ENCODE assay signal across 33 cellular contexts in the genomic region with DNA sequence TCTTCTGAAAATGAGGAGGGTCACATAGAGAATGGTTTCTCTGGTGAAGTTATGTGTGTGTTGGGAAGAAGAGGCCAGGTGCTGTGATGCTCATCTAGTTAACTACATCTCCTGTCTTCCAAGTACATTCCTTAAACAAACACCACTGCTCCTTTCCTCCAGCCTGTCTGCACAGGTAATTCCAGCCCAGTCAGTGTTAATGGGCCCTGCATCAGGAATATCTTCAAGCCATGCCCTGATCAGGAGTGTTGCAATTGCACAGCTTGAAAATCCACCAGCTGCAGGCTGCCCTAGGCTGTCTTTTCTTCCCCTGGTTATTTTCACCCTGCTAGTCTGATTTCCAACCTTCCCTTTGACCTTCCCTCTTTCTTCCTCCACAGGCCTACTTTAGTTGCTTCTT. TPM values are rescaled to one million over a fixed set of nuclear protein-coding genes. Genes with fewer than 3 reads are reported as not detected.
"Had no signal": no experiment of that assay in that cellular context is flagged by ENCODE, and none has a peak within 500 bp of the region (broad histone marks: within the 10 kb centered on the region; RNA-seq: fewer than 3 reads in every experiment).

No MANE protein-coding gene starts in this region.

- H3K4me1 ChIP-seq: adrenal gland, suprapubic skin, tibial artery had no signal

- ATAC-seq: activated CD8-positive, alpha-beta memory T cell treated with anti-CD3 and anti-CD28 coated beads, Interleukin-2, amount 10 ng/mL, durations not matched to agents 7 days and 5 days; activated CD8-positive, alpha-beta T cell treated with anti-CD3 and anti-CD28 coated beads, Interleukin-2, amount 10 ng/mL, durations not matched to agents 7 days and 5 days; heart left ventricle; natural killer cell treated with Interleukin-12 subunit alpha and Interleukin-12 subunit beta and Interleukin-15 and Interleukin-18, amount 100 ng/mL, for 72 hours; right cardiac atrium; WTC11 had no signal

- H3K36me3 ChIP-seq: adrenal gland, suprapubic skin, tibial artery had no signal

- H3K4me3 Mint-ChIP-seq: activated CD8-positive, alpha-beta memory T cell treated with anti-CD3 and anti-CD28 coated beads, Interleukin-2, amount 10 ng/mL, durations not matched to agents 7 days and 5 days; activated CD8-positive, alpha-beta T cell treated with anti-CD3 and anti-CD28 coated beads, Interleukin-2, amount 10 ng/mL, durations not matched to agents 7 days and 5 days; activated naive CD4-positive, alpha-beta T cell treated with anti-CD3 and anti-CD28 coated beads for 36 hours; activated naive CD8-positive, alpha-beta T cell treated with anti-CD3 and anti-CD28 coated beads for 36 hours; brain; immature natural killer cell; memory B cell; natural killer cell treated with Interleukin-12 subunit alpha and Interleukin-12 subunit beta and Interleukin-15 and Interleukin-18, amount 100 ng/mL, for 72 hours; WTC11 had no signal

- H3K4me3 ChIP-seq: adrenal gland, heart left ventricle, suprapubic skin, tibial artery had no signal

- H3K9me3 ChIP-seq: adrenal gland, heart left ventricle, SK-N-SH, suprapubic skin, tibial artery had no signal

- H3K27me3 Mint-ChIP-seq: activated CD8-positive, alpha-beta memory T cell treated with anti-CD3 and anti-CD28 coated beads, Interleukin-2, amount 10 ng/mL, durations not matched to agents 7 days and 5 days; activated naive CD8-positive, alpha-beta T cell treated with anti-CD3 and anti-CD28 coated beads for 36 hours; brain; memory B cell had no signal

- H3K9me3 Mint-ChIP-seq: activated naive CD4-positive, alpha-beta T cell treated with anti-CD3 and anti-CD28 coated beads for 36 hours; activated naive CD8-positive, alpha-beta T cell treated with anti-CD3 and anti-CD28 coated beads for 36 hours; brain; immature natural killer cell; memory B cell; natural killer cell treated with Interleukin-12 subunit alpha and Interleukin-12 subunit beta and Interleukin-15 and Interleukin-18, amount 100 ng/mL, for 72 hours; WTC11 had no signal

- H3K27ac Mint-ChIP-seq: activated CD8-positive, alpha-beta memory T cell treated with anti-CD3 and anti-CD28 coated beads, Interleukin-2, amount 10 ng/mL, durations not matched to agents 7 days and 5 days; activated CD8-positive, alpha-beta T cell treated with anti-CD3 and anti-CD28 coated beads, Interleukin-2, amount 10 ng/mL, durations not matched to agents 7 days and 5 days; activated naive CD4-positive, alpha-beta T cell treated with anti-CD3 and anti-CD28 coated beads for 36 hours; activated naive CD8-positive, alpha-beta T cell treated with anti-CD3 and anti-CD28 coated beads for 36 hours; brain; immature natural killer cell; memory B cell; natural killer cell treated with Interleukin-12 subunit alpha and Interleukin-12 subunit beta and Interleukin-15 and Interleukin-18, amount 100 ng/mL, for 72 hours; WTC11 had no signal

- H3K27me3 ChIP-seq: adrenal gland, heart left ventricle, suprapubic skin, tibial artery had no signal

- DNase-seq: activated CD4-positive, alpha-beta T cell treated with anti-CD3 and anti-CD28 coated beads, Interleukin-2, amount 50 U/mL, for 1 hour; activated CD8-positive, alpha-beta memory T cell treated with anti-CD3 and anti-CD28 coated beads, Interleukin-2, amount 10 ng/mL, durations not matched to agents 7 days and 5 days; activated CD8-positive, alpha-beta T cell treated with anti-CD3 and anti-CD28 coated beads, Interleukin-2, amount 10 ng/mL, durations not matched to agents 7 days and 5 days; activated effector memory CD4-positive, alpha-beta T cell treated with Interleukin-2 at 50 U/mL for 16 hours; activated naive CD4-positive, alpha-beta T cell treated with anti-CD3 and anti-CD28 coated beads for 36 hours; activated naive CD8-positive, alpha-beta T cell treated with anti-CD3 and anti-CD28 coated beads for 36 hours; adrenal gland; aorta; caudate nucleus; effector CD4-positive, alpha-beta T cell; erythroblast; heart left ventricle; hypothalamus; immature natural killer cell; posterior cingulate gyrus; right cardiac atrium; SK-N-SH; stimulated activated CD4-positive, alpha-beta T cell treated with anti-CD3 and anti-CD28 coated beads, Interleukin-15, amount 100 ng/mL, for 24 hours; stimulated activated CD4-positive, alpha-beta T cell treated with anti-CD3 and anti-CD28 coated beads, Interleukin-2, amount 100 ng/mL, for 24 hours; stimulated activated naive CD4-positive, alpha-beta T cell; SW 1271; T-helper 2 cell; tibial artery had no signal

- H3K4me1 Mint-ChIP-seq: immature natural killer cell, memory B cell had no signal

- H3K36me3 Mint-ChIP-seq: activated naive CD8-positive, alpha-beta T cell treated with anti-CD3 and anti-CD28 coated beads for 36 hours; brain; memory B cell; WTC11 had no signal

- H3K27ac ChIP-seq: adrenal gland, heart left ventricle, suprapubic skin, tibial artery had no signal

RNA-seq across cellular contexts. Expression of a gene that starts 41.9 kb away (rescaled TPM):
- total RNA-seq: activated CD8-positive, alpha-beta memory T cell treated with anti-CD3 and anti-CD28 coated beads, Interleukin-2, amount 10 ng/mL, durations not matched to agents 7 days and 5 days; activated CD8-positive, alpha-beta T cell treated with anti-CD3 and anti-CD28 coated beads, Interleukin-2, amount 10 ng/mL, durations not matched to agents 7 days and 5 days; activated naive CD4-positive, alpha-beta T cell treated with anti-CD3 and anti-CD28 coated beads for 36 hours; activated naive CD8-positive, alpha-beta T cell treated with anti-CD3 and anti-CD28 coated beads for 36 hours; chondrocyte; fibroblast of villous mesenchyme; kidney epithelial cell; lower leg skin; natural killer cell treated with Interleukin-12 subunit alpha and Interleukin-12 subunit beta and Interleukin-15 and Interleukin-18, amount 100 ng/mL, for 72 hours; osteoblast; WTC11 had no signal
- polyA plus RNA-seq: aorta, SK-N-SH had no signal
